In the genomic region with DNA sequence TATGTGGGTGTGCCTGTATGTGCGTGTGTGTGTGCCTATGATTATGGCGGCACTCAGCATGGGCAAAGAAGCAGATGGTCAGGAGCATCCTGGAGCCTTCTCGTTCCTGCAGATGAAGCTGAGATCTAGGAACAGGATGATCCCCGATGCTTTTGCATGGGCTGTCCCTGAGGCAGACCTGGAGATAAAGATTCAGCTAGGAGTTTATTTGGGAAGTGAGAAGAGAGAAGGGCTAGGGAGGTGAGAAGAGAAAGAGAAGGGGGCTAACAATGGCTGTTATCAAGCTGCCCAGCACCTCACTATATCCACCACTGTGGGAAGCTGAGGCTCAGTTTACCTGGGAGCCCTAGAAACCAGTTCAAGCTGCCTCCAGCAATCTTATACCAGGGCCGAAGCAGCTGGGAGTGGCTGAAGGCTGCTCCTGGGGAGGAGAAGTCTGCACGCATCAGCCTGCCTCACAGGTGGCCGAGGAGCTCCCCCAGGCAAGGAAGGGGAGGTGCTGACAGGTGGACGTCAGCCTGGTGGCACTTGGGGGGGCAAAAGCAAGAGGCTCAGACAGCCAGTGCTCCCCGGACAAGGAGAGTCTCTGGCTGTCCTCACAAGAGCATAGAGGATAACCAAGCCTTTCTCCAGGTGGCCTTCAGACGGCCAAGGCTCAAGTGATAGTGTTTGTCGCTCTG, we compare ENCODE assay signal across 26 cellular contexts.
"Had no signal": no experiment of that assay in that cellular context is flagged by ENCODE, and none has a peak within 500 bp of the region (broad histone marks: within the 10 kb centered on the region; RNA-seq: fewer than 3 reads in every experiment).

No MANE protein-coding gene starts in this region.

- DNase-seq: activated CD4-positive, alpha-beta T cell treated with anti-CD3 and anti-CD28 coated beads for 36 hours; activated CD8-positive, alpha-beta memory T cell treated with anti-CD3 and anti-CD28 coated beads, Interleukin-2, amount 50 U/mL, for 4 hours; activated CD8-positive, alpha-beta T cell treated with anti-CD3 and anti-CD28 coated beads for 36 hours; activated gamma-delta T cell treated with Interleukin-2 at 50 U/mL for 16 hours; activated naive CD4-positive, alpha-beta T cell treated with anti-CD3 and anti-CD28 coated beads, Interleukin-2, amount 50 U/mL, for 16 hours; activated T-cell treated with anti-CD3 and anti-CD28 coated beads, Interleukin-2, amount 50 U/mL, for 72 hours; brain microvascular endothelial cell; Karpas-422; MM.1S; NCI-H1105; NCI-H1436 treated with DMSO at 0.1 percent for 48 hours; NCI-H187; NCI-H2081; NCI-H510A treated with DMSO at 0.1 percent for 48 hours; NCI-H69; NK-92 treated with Interleukin-12 subunit alpha and Interleukin-12 subunit beta, amount 100 ng/mL, for 24 hours; OCI-M1; Peyer's patch; Right ventricle myocardium superior; SJCRH30; SK-N-SH; T-helper 1 cell had no signal

- H3K9me3 ChIP-seq: Peyer's patch, SJCRH30, SK-N-SH had no signal

- H3K27ac ChIP-seq: brain microvascular endothelial cell, Peyer's patch, RWPE1, SJCRH30, VCaP had no signal

- H3K36me3 ChIP-seq: brain microvascular endothelial cell, Peyer's patch, SJCRH30 had no signal

- ATAC-seq: activated CD4-positive, alpha-beta T cell treated with anti-CD3 and anti-CD28 coated beads for 36 hours; activated CD8-positive, alpha-beta T cell treated with anti-CD3 and anti-CD28 coated beads for 36 hours; activated T-cell treated with anti-CD3 and anti-CD28 coated beads, Interleukin-2, amount 50 U/mL, for 72 hours; K562 had no signal

- H3K4me1 ChIP-seq: Peyer's patch, SJCRH30 had no signal

- H3K4me3 ChIP-seq: K562, Peyer's patch, SJCRH30 had no signal

- H3K4me3 Mint-ChIP-seq: activated CD4-positive, alpha-beta T cell treated with anti-CD3 and anti-CD28 coated beads for 36 hours; activated CD8-positive, alpha-beta T cell treated with anti-CD3 and anti-CD28 coated beads for 36 hours; activated T-cell treated with anti-CD3 and anti-CD28 coated beads, Interleukin-2, amount 50 U/mL, for 72 hours had no signal

- H3K27me3 ChIP-seq: brain microvascular endothelial cell, Peyer's patch had no signal

- H3K4me1 Mint-ChIP-seq: activated CD4-positive, alpha-beta T cell treated with anti-CD3 and anti-CD28 coated beads for 36 hours had no signal

- H3K4me2 ChIP-seq: SK-N-SH had no signal

- H3K27ac Mint-ChIP-seq: activated CD4-positive, alpha-beta T cell treated with anti-CD3 and anti-CD28 coated beads for 36 hours; activated CD8-positive, alpha-beta T cell treated with anti-CD3 and anti-CD28 coated beads for 36 hours; activated T-cell treated with anti-CD3 and anti-CD28 coated beads, Interleukin-2, amount 50 U/mL, for 72 hours; activated T-helper 2 cell treated with anti-CD3 and anti-CD28 coated beads, Interferon-gamma antibody, Interleukin-2, Interleukin-4, amounts not matched to agents 10 μg/mL and 5 μg/mL and 100 μg/mL, durations not matched to agents 14 hours and 24 hours and 36 hours had no signal

- H3K27me3 Mint-ChIP-seq: activated CD4-positive, alpha-beta T cell treated with anti-CD3 and anti-CD28 coated beads for 36 hours; activated CD8-positive, alpha-beta T cell treated with anti-CD3 and anti-CD28 coated beads for 36 hours had no signal

- H3K9me3 Mint-ChIP-seq: activated CD8-positive, alpha-beta T cell treated with anti-CD3 and anti-CD28 coated beads for 36 hours; activated T-cell treated with anti-CD3 and anti-CD28 coated beads, Interleukin-2, amount 50 U/mL, for 72 hours; activated T-helper 2 cell treated with anti-CD3 and anti-CD28 coated beads, Interferon-gamma antibody, Interleukin-2, Interleukin-4, amounts not matched to agents 10 μg/mL and 5 μg/mL and 100 μg/mL, durations not matched to agents 14 hours and 24 hours and 36 hours had no signal
